10 cellular contexts compared by ENCODE assay signal in genomic region chr3:151265866-151266265, GRCh38. TPM values are rescaled to one million over a fixed set of nuclear protein-coding genes. Genes with fewer than 3 reads are reported as not detected.
A peak's percentile ranks its signal among the peaks of the same experiment; 100 is the strongest.
DNase-seq lines count a peak whose midpoint lies in the region; ATAC-seq and TF ChIP-seq lines count a peak whose summit lies in the region.
"Had no signal": no experiment of that assay in that cellular context is flagged by ENCODE, and none has a peak within 500 bp of the region (broad histone marks: within the 10 kb centered on the region; RNA-seq: fewer than 3 reads in every experiment).

No MANE protein-coding gene starts in this region.

- no peaks in the 10 kb centered on the region for H3K27me3 ChIP-seq in neuronal stem cell (ENCODE audit: control insufficient read depth in 3 of 3, insufficient read depth in 3 of 3, low read depth in 1 of 3, low read length in 3 of 3)

- H3K9me2 ChIP-seq in OCI-LY7 (ENCODE audit: insufficient read depth, low read length): no peaks in the 10 kb centered on the region

- ATAC-seq in HG03025 (IDR thresholded peaks at IDR 0.05; ENCODE audit: low FRiP score, unreplicated experiment): peak; percentile 97

- DNase-seq in DMS 273 (lab: John Stamatoyannopoulos, UW; ENCODE audit: unreplicated experiment) (peak; percentile 58), DMS 273 treated with DMSO at 0.1 percent for 48 hours (lab: John Stamatoyannopoulos, UW) (no peak), OCI-LY7 (ENCODE audit: low spot score) (peak; percentile 91), neuronal stem cell (ENCODE audit: low spot score) (peak; percentile 26), NCI-H226 (no peak), GM10266 (ENCODE audit: extremely low spot score) (no peak)
- DNase-seq in stimulated activated naive CD4-positive, alpha-beta T cell treated with Interleukin-2 at 50 U/mL for 16 hours (lab: John Stamatoyannopoulos, UW): no peak

- POLR2A ChIA-PET in OCI-LY7 (lab: Charles Lee): interaction anchor here (0.6 to 3.1 kb wide), 6 partner anchors 12 to 544 kb away, joined by 3 to 9 read pairs (median 4); partner anchors contain the start of gene P2RY14

- H3K4ac ChIP-seq in neuronal stem cell (ENCODE audit: low read length): no peak overlapping the region

- H2BK5ac ChIP-seq in neuronal stem cell (ENCODE audit: low read length): no peak overlapping the region

- H3K79me2 ChIP-seq in OCI-LY7 (ENCODE audit: insufficient read depth, low read depth, low read length): no peaks in the 10 kb centered on the region

- H2AK5ac ChIP-seq in neuronal stem cell (ENCODE audit: low read depth, low read length): no peak overlapping the region

- H3K4me2 ChIP-seq in OCI-LY7 (ENCODE audit: low read length) (peak overlapping the region; percentile 54), neuronal stem cell (ENCODE audit: insufficient read depth, low read length, poor library complexity, severe bottlenecking) (no peak overlapping the region)

- WGBS in neuronal stem cell (ENCODE audit: extremely low coverage in 2 of 2, insufficient read length in 2 of 2, insufficient replicate concordance in 1 of 2), 2 donors: no CpG with 5 or more reads among the region's 5 CpGs

- TF ChIP-seq CTCF in OCI-LY7 (conservative IDR thresholded peaks at IDR 0.05; ENCODE audit: low read length): no peak
- TF ChIP-seq CTCF in GM10266 (IDR thresholded peaks at IDR 0.05; ENCODE audit: control insufficient read depth, insufficient read depth, low read depth, missing control alignments): no peak

- no peak overlapping the region for H3K9ac ChIP-seq in neuronal stem cell (ENCODE audit: low read depth, low read length, poor library complexity)

- H4K20me1 ChIP-seq in OCI-LY7 (ENCODE audit: insufficient read depth, low read length): peaks cover 5% of the 10 kb centered on the region; the same call in 1 of the 2 replicates

- H3K79me1 ChIP-seq in neuronal stem cell (ENCODE audit: low read depth, low read length): no peaks in the 10 kb centered on the region

- no peak overlapping the region for H3K18ac ChIP-seq in neuronal stem cell (ENCODE audit: low read length)

- H3K4me3 ChIP-seq in OCI-LY7 (ENCODE audit: low read depth, low read length, poor library complexity, severe bottlenecking) (no peak overlapping the region), neuronal stem cell (ENCODE audit: low read length in 2 of 2) (no peak overlapping the region)

- H3K9me3 ChIP-seq in OCI-LY7 (ENCODE audit: low read length) (no peaks in the 10 kb centered on the region), neuronal stem cell (replicated peaks in 1 of 2; ENCODE audit: control insufficient read depth in 2 of 2, insufficient read depth in 1 of 2, low read depth in 1 of 2, low read length in 2 of 2) (no peaks in the 10 kb centered on the region)

- H2AFZ ChIP-seq in OCI-LY7 (ENCODE audit: low read length) (no peak overlapping the region), neuronal stem cell (ENCODE audit: low read length) (no peak overlapping the region)

- H3K4me1 ChIP-seq in OCI-LY7 (ENCODE audit: insufficient read depth, low read length, poor library complexity, severe bottlenecking) (peaks cover 20% of the 10 kb centered on the region), neuronal stem cell (ENCODE audit: control insufficient read depth in 2 of 2, insufficient read depth in 1 of 2, low read depth in 1 of 2, low read length in 2 of 2) (peaks cover 0 to 3% of the 10 kb centered on the region in 2 donors)

- no peak overlapping the region for H4K8ac ChIP-seq in neuronal stem cell (ENCODE audit: low read depth, low read length)

- H2BK15ac ChIP-seq in neuronal stem cell (ENCODE audit: low read length): no peak overlapping the region

- H3K36me3 ChIP-seq in OCI-LY7 (ENCODE audit: insufficient read depth, low read length) (no peaks in the 10 kb centered on the region), neuronal stem cell (replicated peaks in 1 of 2; ENCODE audit: control insufficient read depth in 2 of 2, insufficient read depth in 2 of 2, low read length in 2 of 2) (peaks cover 0 to under 1% of the 10 kb centered on the region in 2 donors)

- H3K23ac ChIP-seq in neuronal stem cell (ENCODE audit: low read depth, low read length, poor library complexity): no peak overlapping the region

- no TSS peak for BruUV-seq in OCI-LY7 (replicated peaks; lab: Mats Ljungman, UMichigan)

- no peak overlapping the region for H3K14ac ChIP-seq in neuronal stem cell (ENCODE audit: low read length)

- no peak overlapping the region for H4K91ac ChIP-seq in neuronal stem cell (ENCODE audit: low read depth, low read length, poor library complexity)

- H2BK12ac ChIP-seq in neuronal stem cell (ENCODE audit: low read length): no peak overlapping the region

- no peak overlapping the region for H2BK120ac ChIP-seq in neuronal stem cell (ENCODE audit: low read depth, low read length)

- intact Hi-C loops in OCI-LY7 (cut with micrococcal nuclease; ENCODE audit: unreplicated experiment): no loop called here

- CTCF ChIA-PET in OCI-LY7 (lab: Charles Lee; ENCODE audit: unreplicated experiment): no interaction called here

- H3K27ac ChIP-seq in OCI-LY7 (ENCODE audit: low read depth, low read length, poor library complexity, severe bottlenecking) (peak overlapping the region; percentile 30), neuronal stem cell (replicated peaks; ENCODE audit: low read length) (no peak overlapping the region)
- H3K27ac ChIP-seq: 22Rv1 had no signal

RNA-seq across cellular contexts. Expression of gene P2RY14, which starts 12.5 kb away (rescaled TPM):
- not detected in 2 replicates for total RNA-seq in OCI-LY7 (2014; rRNA removed; shearing (Covaris generic))
- total RNA-seq in OCI-LY7 (2022): not detected in 2 replicates
- polyA plus RNA-seq in neuronal stem cell (2013, experiment 1 of 2): not detected
- polyA plus RNA-seq in neuronal stem cell (2013, experiment 2 of 2): not detected
- total RNA-seq: RPMI7951 had no signal

RNA-seq across cellular contexts. Expression of gene GPR87, which starts 50.8 kb away (rescaled TPM):
- total RNA-seq in OCI-LY7 (2014; rRNA removed; shearing (Covaris generic)): not detected in 2 replicates
- total RNA-seq in OCI-LY7 (2022): not detected in 2 replicates
- 0.03 TPM for polyA plus RNA-seq in neuronal stem cell (2013, experiment 1 of 2)
- polyA plus RNA-seq in neuronal stem cell (2013, experiment 2 of 2): not detected
- total RNA-seq: RPMI7951 had no signal

Comparison
In these comparisons a context has a peak if more than half of its experiments do, and no peak if none do; other contexts are left out.
1. DNase-seq: peak in DMS 273 (single experiment), OCI-LY7 (single experiment) and neuronal stem cell (single experiment); none in DMS 273 treated with DMSO at 0.1 percent for 48 hours (single experiment), NCI-H226 (single experiment), stimulated activated naive CD4-positive, alpha-beta T cell treated with Interleukin-2 at 50 U/mL for 16 hours (single experiment) and GM10266 (single experiment).